ENCODE assay signal across 8 cellular contexts in genomic region chr7:25391295-25391861, GRCh38.
DNase-seq lines count a peak whose midpoint lies in the region; ATAC-seq and TF ChIP-seq lines count a peak whose summit lies in the region.

No MANE protein-coding gene starts in this region.

- H3K36me3 ChIP-seq in Peyer's patch: no peaks in the 10 kb centered on the region
- no peaks in the 10 kb centered on the region for H3K36me3 ChIP-seq in thoracic aorta
- no peaks in the 10 kb centered on the region for H3K36me3 ChIP-seq in effector memory CD4-positive, alpha-beta T cell (ENCODE audit: control insufficient read depth, insufficient read depth, low read length)

- H3K4me3 ChIP-seq in Peyer's patch: no peak overlapping the region
- peak overlapping the region; percentile 44 for H3K4me3 ChIP-seq in thoracic aorta
- H3K4me3 ChIP-seq in effector memory CD4-positive, alpha-beta T cell (ENCODE audit: insufficient read depth, low read depth, low read length, poor library complexity, severe bottlenecking): no peak overlapping the region

- no peak for TF ChIP-seq POLR2A in Peyer's patch (IDR thresholded peaks at IDR 0.05)

- ATAC-seq in thoracic aorta (ENCODE audit: insufficient number of reproducible peaks, low FRiP score, low read depth): no peak
- ATAC-seq in GM18519 (IDR thresholded peaks at IDR 0.05; ENCODE audit: low FRiP score, unreplicated experiment): no peak
- no peak for ATAC-seq in GM21360 (IDR thresholded peaks at IDR 0.05; ENCODE audit: unreplicated experiment)

- peak overlapping the region in 1 of 4 donors; percentile 64 for H3K27ac ChIP-seq in Peyer's patch
- peak overlapping the region in 1 of 2 donors; percentile 66 for H3K27ac ChIP-seq in thoracic aorta
- no peak overlapping the region for H3K27ac ChIP-seq in effector memory CD4-positive, alpha-beta T cell (ENCODE audit: insufficient read depth, low read length, poor library complexity, severe bottlenecking)

- no peaks in the 10 kb centered on the region for H3K4me1 ChIP-seq in Peyer's patch
- H3K4me1 ChIP-seq in thoracic aorta (ENCODE audit: control insufficient read depth in 1 of 2, low read depth in 2 of 2): peaks cover 11 to 44% of the 10 kb centered on the region in 2 donors
- H3K4me1 ChIP-seq in effector memory CD4-positive, alpha-beta T cell (ENCODE audit: control insufficient read depth, insufficient read depth, low read length, poor library complexity, severe bottlenecking): no peaks in the 10 kb centered on the region

- DNase-seq in SIG-M5 treated with dmso at 0.1 percent for 504 hours (lab: John Stamatoyannopoulos, UW; ENCODE audit: unreplicated experiment) (peak; percentile 6), SIG-M5 (lab: John Stamatoyannopoulos, UW) (no peak), Peyer's patch (no peak), globus pallidus (ENCODE audit: low spot score) (peak; percentile 42), thoracic aorta (ENCODE audit: low spot score) (no peak)
- no peak for DNase-seq in effector memory CD4-positive, alpha-beta T cell

- H3K9me3 ChIP-seq in Peyer's patch: no peaks in the 10 kb centered on the region
- no peaks in the 10 kb centered on the region for H3K9me3 ChIP-seq in thoracic aorta
- H3K9me3 ChIP-seq in effector memory CD4-positive, alpha-beta T cell (ENCODE audit: control insufficient read depth, low read length): no peaks in the 10 kb centered on the region

- H3K27me3 ChIP-seq in Peyer's patch: no peaks in the 10 kb centered on the region
- no peaks in the 10 kb centered on the region for H3K27me3 ChIP-seq in thoracic aorta (replicated peaks; ENCODE audit: insufficient read depth)
- no peaks in the 10 kb centered on the region for H3K27me3 ChIP-seq in effector memory CD4-positive, alpha-beta T cell (replicated peaks; ENCODE audit: control insufficient read depth, insufficient read depth, low read length, poor library complexity, severe bottlenecking)

- peak in 5 of 6 experiments; percentile 9 to 76 (median 56) for TF ChIP-seq CTCF in Peyer's patch (IDR thresholded peaks at IDR 0.05)
- TF ChIP-seq CTCF in thoracic aorta (IDR thresholded peaks at IDR 0.05): peak; percentile 56

Comparison
In these comparisons a context has a peak if more than half of its experiments do, and no peak if none do; other contexts are left out.
1. DNase-seq: peak in SIG-M5 treated with dmso at 0.1 percent for 504 hours (single experiment) and globus pallidus (single experiment); none in SIG-M5 (single experiment), Peyer's patch (0 of 3), thoracic aorta (single experiment) and effector memory CD4-positive, alpha-beta T cell (0 of 3).